8 cellular contexts compared by ENCODE assay signal in genomic region chr16:69930117-69930776, GRCh38. TPM values are rescaled to one million over a fixed set of nuclear protein-coding genes. Genes with fewer than 3 reads are reported as not detected.
DNase-seq lines count a peak whose midpoint lies in the region; ATAC-seq and TF ChIP-seq lines count a peak whose summit lies in the region.

No MANE protein-coding gene starts in this region.

- peaks cover 0 to 1% of the 10 kb centered on the region in 2 donors for H3K36me3 ChIP-seq in prostate gland

- H3K9me3 Mint-ChIP-seq in activated naive CD4-positive, alpha-beta T cell treated with anti-CD3 and anti-CD28 coated beads, Interleukin-2, amount 50 U/mL, for 72 hours, result no peaks in the 10 kb centered on the region

- in situ Hi-C loops in Caki2 (cut with HindIII; ENCODE audit: low pct_unique_long_range_greater_than_20kb, low sequenced_read_pairs), result no loop called here

- H3K36me3 Mint-ChIP-seq in activated naive CD4-positive, alpha-beta T cell treated with anti-CD3 and anti-CD28 coated beads, Interleukin-2, amount 50 U/mL, for 72 hours, result no peaks in the 10 kb centered on the region

- peak; percentile 26 to 84 (median 76) for TF ChIP-seq CTCF in prostate gland (IDR thresholded peaks at IDR 0.05)

- H3K4me3 ChIP-seq in prostate gland, result no peak overlapping the region

- H3K4me1 ChIP-seq in prostate gland (replicated peaks), result no peaks in the 10 kb centered on the region

- peak; percentile 81 to 84 for ATAC-seq in activated naive CD4-positive, alpha-beta T cell treated with anti-CD3 and anti-CD28 coated beads, Interleukin-2, amount 50 U/mL, for 72 hours
- ATAC-seq in Right ventricle myocardium superior (ENCODE audit: poor library complexity), result peak; percentile 84
- ATAC-seq in GM18502 (IDR thresholded peaks at IDR 0.05; ENCODE audit: poor library complexity, unreplicated experiment), result no peak
- ATAC-seq in HG03378 (IDR thresholded peaks at IDR 0.05; ENCODE audit: unreplicated experiment), result no peak

- WGBS in prostate gland, result 66% methylated on average over 12 of the region's 12 CpGs

- POLR2A ChIA-PET in HEK293T (lab: Yijun Ruan, JAX), result no interaction called here

- H3K9me3 ChIP-seq in prostate gland, result no peaks in the 10 kb centered on the region

- no peak overlapping the region for H3K27ac Mint-ChIP-seq in activated naive CD4-positive, alpha-beta T cell treated with anti-CD3 and anti-CD28 coated beads, Interleukin-2, amount 50 U/mL, for 72 hours

- TF ChIP-seq POLR2A in prostate gland (IDR thresholded peaks at IDR 0.05), result no peak

- no peaks in the 10 kb centered on the region for H3K27me3 ChIP-seq in prostate gland (replicated peaks; ENCODE audit: insufficient read depth)

- H3K27ac ChIP-seq in prostate gland, result no peak overlapping the region

- CTCF ChIA-PET in HEK293T (lab: Yijun Ruan, JAX), result interaction anchor here (0.6 to 1.6 kb wide), 18 partner anchors 9 to 222 kb away, joined by 3 to 12 read pairs (median 4); partner anchors contain the start of gene NOB1

- intact Hi-C loops in Right ventricle myocardium superior (cut with DNase I), result loop anchor here (1.0 kb wide), 1 partner anchor 134 kb away; no protein-coding TSS in a partner anchor
- intact Hi-C loops in prostate gland (cut with DNase I), result loop anchor here (2.0 kb wide), 1 partner anchor 131 kb away; no protein-coding TSS in a partner anchor

- peak; percentile 30 for DNase-seq in Caki2 (ENCODE audit: low read depth)
- DNase-seq in HEK293T (ENCODE audit: extremely low spot score), result peak; percentile 79
- peak; percentile 31 for DNase-seq in RKO (ENCODE audit: low spot score)
- peak in 1 of 2 donors; percentile 69 for DNase-seq in activated naive CD4-positive, alpha-beta T cell treated with anti-CD3 and anti-CD28 coated beads, Interleukin-2, amount 50 U/mL, for 72 hours (ENCODE audit: low spot score in 2 of 2)
- DNase-seq in Right ventricle myocardium superior, result peak; percentile 65
- DNase-seq in prostate gland (ENCODE audit: low spot score), result peak; percentile 43

TF ChIP-seq in HEK293T, 16 proteins besides CTCF, POLR2A, EP300 and RAD21:
- no peak for TF ChIP-seq BHLHE40 (IDR thresholded peaks at IDR 0.05; ENCODE audit: borderline replicate concordance)
- TF ChIP-seq NFRKB (IDR thresholded peaks at IDR 0.05), result no peak
- TF ChIP-seq FOXA1 (IDR thresholded peaks at IDR 0.05), result no peak
- TF ChIP-seq ELF4 (IDR thresholded peaks at IDR 0.05), result no peak
- TF ChIP-seq TARDBP (IDR thresholded peaks at IDR 0.05), result no peak
- no peak for TF ChIP-seq HDGF (IDR thresholded peaks at IDR 0.05; ENCODE audit: borderline replicate concordance)
- TF ChIP-seq ZNF384 (IDR thresholded peaks at IDR 0.05), result no peak
- no peak for TF ChIP-seq FOXK2 (IDR thresholded peaks at IDR 0.05)
- TF ChIP-seq SP1 (IDR thresholded peaks at IDR 0.05), result no peak
- TF ChIP-seq LEF1 (IDR thresholded peaks at IDR 0.05; ENCODE audit: borderline replicate concordance), result no peak

RNA-seq across cellular contexts. Expression of gene CLEC18A, which starts 20.9 kb away (rescaled TPM):
- total RNA-seq in Caki2 (2014; rRNA removed; shearing (Covaris generic); ENCODE audit: low replicate concordance), result not detected in 2 replicates
- total RNA-seq in activated naive CD4-positive, alpha-beta T cell treated with anti-CD3 and anti-CD28 coated beads, Interleukin-2, amount 50 U/mL, for 72 hours, result 1 to 10 TPM in 1 of 2 donors, under 1 TPM in 1; 0.09 to 1.8 TPM
- 0.24 TPM for total RNA-seq in Right ventricle myocardium superior
- 1 to 10 TPM; 1.5 to 8.0 TPM for total RNA-seq in prostate gland

Comparison
In these comparisons a context has a peak if more than half of its experiments do, and no peak if none do; other contexts are left out.
1. ATAC-seq: peak in activated naive CD4-positive, alpha-beta T cell treated with anti-CD3 and anti-CD28 coated beads, Interleukin-2, amount 50 U/mL, for 72 hours (2 of 2) and Right ventricle myocardium superior (single experiment); none in GM18502 (single experiment) and HG03378 (single experiment).